ENCODE assay signal across 8 cellular contexts in the genomic region with DNA sequence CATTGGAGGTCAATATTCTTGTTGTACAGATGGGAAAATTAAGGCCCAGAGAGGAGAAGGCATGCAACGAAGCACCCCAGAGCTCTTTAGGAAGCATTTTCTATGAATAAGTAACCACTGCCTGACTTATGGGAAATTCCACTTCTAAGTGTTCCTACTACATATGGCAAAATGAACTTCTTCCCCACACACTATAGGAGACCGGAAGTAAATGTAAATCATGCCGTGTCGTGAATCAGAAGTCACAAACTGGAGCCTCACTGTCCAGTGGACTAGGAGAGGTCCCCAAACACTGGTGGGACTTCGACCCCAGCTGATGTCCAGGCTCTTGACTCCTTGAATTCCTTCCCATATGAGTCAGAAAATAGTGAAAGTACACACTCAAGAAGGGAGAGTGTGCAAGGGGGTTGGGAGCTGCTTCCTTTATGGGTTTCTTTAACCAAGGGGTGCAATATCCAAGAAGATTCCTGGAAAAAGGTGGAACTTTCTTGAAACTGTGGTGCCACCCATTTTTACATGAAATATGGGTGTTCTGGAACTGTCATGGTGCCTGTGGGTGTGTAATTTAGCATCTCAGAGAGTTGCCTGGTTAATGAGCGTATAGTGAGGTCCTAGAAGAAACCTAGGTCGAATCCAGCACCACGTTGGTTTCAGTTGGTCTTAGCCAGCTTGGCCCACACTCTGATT. TPM values are rescaled to one million over a fixed set of nuclear protein-coding genes. Genes with fewer than 3 reads are reported as not detected.
DNase-seq lines count a peak whose midpoint lies in the region; ATAC-seq and TF ChIP-seq lines count a peak whose summit lies in the region.

No MANE protein-coding gene starts in this region.

- no peaks in the 10 kb centered on the region for H3K79me2 ChIP-seq in OCI-LY3 (ENCODE audit: low read length)

- DNase-seq in lower lobe of right lung = no peak
- DNase-seq in HEK293T (ENCODE audit: extremely low spot score) = no peak
- DNase-seq in stimulated activated naive CD4-positive, alpha-beta T cell treated with Interleukin-2 at 50 U/mL for 16 hours (lab: John Stamatoyannopoulos, UW) = no peak
- no peak for DNase-seq in effector memory CD4-positive, alpha-beta T cell
- DNase-seq in NCI-H2196 treated with DMSO at 0.1 percent for 48 hours (lab: John Stamatoyannopoulos, UW; ENCODE audit: unreplicated experiment) = no peak

- peak overlapping the region; percentile 26 to 98 (median 93); a peak in 20 of 22 replicates for H3K27ac ChIP-seq in BLaER1 treated with 17β-estradiol and CSF1 and Interleukin-3, amounts not matched to agents 10 nM and 100 nM
- H3K27ac ChIP-seq in OCI-LY3 (ENCODE audit: low read length) (peak overlapping the region; percentile 51), lower lobe of right lung (peak overlapping the region; percentile 86)
- H3K27ac ChIP-seq in effector memory CD4-positive, alpha-beta T cell (ENCODE audit: insufficient read depth, low read length, poor library complexity, severe bottlenecking) = no peak overlapping the region

- TF ChIP-seq CTCF in OCI-LY3 (IDR thresholded peaks at IDR 0.05; ENCODE audit: low read depth, low read length) (no peak), lower lobe of right lung (IDR thresholded peaks at IDR 0.05) (no peak)

- POLR2A ChIA-PET in HEK293T (lab: Yijun Ruan, JAX) = no interaction called here

- peak overlapping the region; percentile 9; the same call in 1 of the 2 replicates for H2AFZ ChIP-seq in OCI-LY3 (ENCODE audit: low read depth, low read length)

- no peaks in the 10 kb centered on the region for H3K27me3 ChIP-seq in BLaER1 treated with 17β-estradiol and CSF1 and Interleukin-3, amounts not matched to agents 10 nM and 100 nM
- H3K27me3 ChIP-seq in OCI-LY3 (ENCODE audit: low read depth, low read length) (no peaks in the 10 kb centered on the region), lower lobe of right lung (ENCODE audit: low read depth) (no peaks in the 10 kb centered on the region)
- H3K27me3 ChIP-seq in effector memory CD4-positive, alpha-beta T cell (replicated peaks; ENCODE audit: control insufficient read depth, insufficient read depth, low read length, poor library complexity, severe bottlenecking) = no peaks in the 10 kb centered on the region

- peak overlapping the region in 7 of 11 experiments; percentile 4 to 92 (median 87); a peak in 13 of 22 replicates for H3K9ac ChIP-seq in BLaER1 treated with 17β-estradiol and CSF1 and Interleukin-3, amounts not matched to agents 10 nM and 100 nM
- no peak overlapping the region for H3K9ac ChIP-seq in OCI-LY3 (ENCODE audit: low read length)

- H3K4me1 ChIP-seq in BLaER1 treated with 17β-estradiol and CSF1 and Interleukin-3, amounts not matched to agents 10 nM and 100 nM = peaks cover 81 to 99% (median 95%) of the 10 kb centered on the region in 10 experiments
- H3K4me1 ChIP-seq in OCI-LY3 (ENCODE audit: low read length) = peaks cover 69% of the 10 kb centered on the region
- peaks cover 78% of the 10 kb centered on the region for H3K4me1 ChIP-seq in lower lobe of right lung
- H3K4me1 ChIP-seq in effector memory CD4-positive, alpha-beta T cell (ENCODE audit: control insufficient read depth, insufficient read depth, low read length, poor library complexity, severe bottlenecking) = no peaks in the 10 kb centered on the region

- H3K4me2 ChIP-seq in BLaER1 treated with 17β-estradiol and CSF1 and Interleukin-3, amounts not matched to agents 10 nM and 100 nM = peak overlapping the region; percentile 96 to 100 (median 99)
- H3K4me2 ChIP-seq in OCI-LY3 (ENCODE audit: low read length) = peak overlapping the region; percentile 36

- H4K20me1 ChIP-seq in BLaER1 treated with 17β-estradiol and CSF1 and Interleukin-3, amounts not matched to agents 10 nM and 100 nM = peaks cover 0 to 18% (median 0%) of the 10 kb centered on the region in 11 experiments; a peak in 4 of 22 replicates
- no peaks in the 10 kb centered on the region for H4K20me1 ChIP-seq in OCI-LY3 (ENCODE audit: insufficient read depth, low read length)

- peak overlapping the region in 6 of 10 experiments; percentile 5 to 92 (median 90); a peak in 10 of 20 replicates for H3K4me3 ChIP-seq in BLaER1 treated with 17β-estradiol and CSF1 and Interleukin-3, amounts not matched to agents 10 nM and 100 nM
- no peak overlapping the region for H3K4me3 ChIP-seq in OCI-LY3 (ENCODE audit: low read length)
- H3K4me3 ChIP-seq in lower lobe of right lung = no peak overlapping the region
- H3K4me3 ChIP-seq in effector memory CD4-positive, alpha-beta T cell (ENCODE audit: insufficient read depth, low read depth, low read length, poor library complexity, severe bottlenecking) = no peak overlapping the region

- no peaks in the 10 kb centered on the region for H3K9me3 ChIP-seq in BLaER1 treated with 17β-estradiol and CSF1 and Interleukin-3, amounts not matched to agents 10 nM and 100 nM (replicated peaks in 1 of 11)
- H3K9me3 ChIP-seq in OCI-LY3 (ENCODE audit: insufficient read depth, low read length) = no peaks in the 10 kb centered on the region
- H3K9me3 ChIP-seq in lower lobe of right lung = no peaks in the 10 kb centered on the region
- H3K9me3 ChIP-seq in effector memory CD4-positive, alpha-beta T cell (ENCODE audit: control insufficient read depth, low read length) = no peaks in the 10 kb centered on the region

- H3K36me3 ChIP-seq in BLaER1 treated with 17β-estradiol and CSF1 and Interleukin-3, amounts not matched to agents 10 nM and 100 nM = peaks cover 0 to 70% (median 20%) of the 10 kb centered on the region in 11 experiments; a peak in 17 of 22 replicates
- H3K36me3 ChIP-seq in OCI-LY3 (replicated peaks; ENCODE audit: low read depth, low read length) (no peaks in the 10 kb centered on the region), lower lobe of right lung (peaks cover 16% of the 10 kb centered on the region)
- H3K36me3 ChIP-seq in effector memory CD4-positive, alpha-beta T cell (ENCODE audit: control insufficient read depth, insufficient read depth, low read length) = no peaks in the 10 kb centered on the region

- ATAC-seq in GM21423 (IDR thresholded peaks at IDR 0.05; ENCODE audit: unreplicated experiment) (peak; percentile 22), lower lobe of right lung (no peak)

- intact Hi-C loops in lower lobe of right lung (cut with DNase I) = no loop called here

- CTCF ChIA-PET in HEK293T (lab: Yijun Ruan, JAX) = interaction anchor here (0.6 to 1.1 kb wide), 3 partner anchors 10 to 16 kb away, joined by 3 read pairs; a partner anchor contains a TSS

TF ChIP-seq in HEK293T, 16 proteins besides CTCF, POLR2A, EP300 and RAD21:
- no peak for TF ChIP-seq ARNT (IDR thresholded peaks at IDR 0.05)
- TF ChIP-seq FOXM1 (IDR thresholded peaks at IDR 0.05; ENCODE audit: borderline replicate concordance) = no peak
- no peak for TF ChIP-seq CTBP1 (IDR thresholded peaks at IDR 0.05; ENCODE audit: borderline replicate concordance)
- TF ChIP-seq BHLHE40 (IDR thresholded peaks at IDR 0.05; ENCODE audit: borderline replicate concordance) = no peak
- no peak for TF ChIP-seq L3MBTL2 (conservative IDR thresholded peaks at IDR 0.05)
- TF ChIP-seq HDGF (IDR thresholded peaks at IDR 0.05; ENCODE audit: borderline replicate concordance) = no peak
- TF ChIP-seq NFRKB (IDR thresholded peaks at IDR 0.05) = no peak
- TF ChIP-seq TARDBP (IDR thresholded peaks at IDR 0.05) = no peak
- no peak for TF ChIP-seq ZNF384 (IDR thresholded peaks at IDR 0.05)
- no peak for TF ChIP-seq ELF4 (IDR thresholded peaks at IDR 0.05)
- no peak for TF ChIP-seq SUZ12 (IDR thresholded peaks at IDR 0.05)
- no peak for TF ChIP-seq LEF1 (IDR thresholded peaks at IDR 0.05; ENCODE audit: borderline replicate concordance)
- TF ChIP-seq, protein P1, sequence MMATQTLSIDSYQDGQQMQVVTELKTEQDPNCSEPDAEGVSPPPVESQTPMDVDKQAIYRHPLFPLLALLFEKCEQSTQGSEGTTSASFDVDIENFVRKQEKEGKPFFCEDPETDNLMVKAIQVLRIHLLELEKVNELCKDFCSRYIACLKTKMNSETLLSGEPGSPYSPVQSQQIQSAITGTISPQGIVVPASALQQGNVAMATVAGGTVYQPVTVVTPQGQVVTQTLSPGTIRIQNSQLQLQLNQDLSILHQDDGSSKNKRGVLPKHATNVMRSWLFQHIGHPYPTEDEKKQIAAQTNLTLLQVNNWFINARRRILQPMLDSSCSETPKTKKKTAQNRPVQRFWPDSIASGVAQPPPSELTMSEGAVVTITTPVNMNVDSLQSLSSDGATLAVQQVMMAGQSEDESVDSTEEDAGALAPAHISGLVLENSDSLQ (IDR thresholded peaks at IDR 0.05) = no peak
- no peak for TF ChIP-seq SP1 (IDR thresholded peaks at IDR 0.05)

RNA-seq across cellular contexts. Expression of a gene that starts 6.7 kb away (rescaled TPM):
- total RNA-seq in lower lobe of right lung = 49.0 TPM

RNA-seq across cellular contexts. Expression of a gene that starts 12.3 kb away (rescaled TPM):
- 108 TPM for total RNA-seq in lower lobe of right lung

RNA-seq across cellular contexts. Expression of a gene that starts 34.5 kb away (rescaled TPM):
- 22.1 TPM for total RNA-seq in lower lobe of right lung

RNA-seq across cellular contexts. Expression of a gene that starts 55.1 kb away (rescaled TPM):
- total RNA-seq in lower lobe of right lung = not detected

Comparison
In these comparisons a context has a peak if more than half of its experiments do, and no peak if none do; other contexts are left out.
1. H3K4me3 ChIP-seq: peak in BLaER1 treated with 17β-estradiol and CSF1 and Interleukin-3, amounts not matched to agents 10 nM and 100 nM (6 of 10); none in OCI-LY3 (single experiment), lower lobe of right lung (single experiment) and effector memory CD4-positive, alpha-beta T cell (single experiment).